In the genomic region with DNA sequence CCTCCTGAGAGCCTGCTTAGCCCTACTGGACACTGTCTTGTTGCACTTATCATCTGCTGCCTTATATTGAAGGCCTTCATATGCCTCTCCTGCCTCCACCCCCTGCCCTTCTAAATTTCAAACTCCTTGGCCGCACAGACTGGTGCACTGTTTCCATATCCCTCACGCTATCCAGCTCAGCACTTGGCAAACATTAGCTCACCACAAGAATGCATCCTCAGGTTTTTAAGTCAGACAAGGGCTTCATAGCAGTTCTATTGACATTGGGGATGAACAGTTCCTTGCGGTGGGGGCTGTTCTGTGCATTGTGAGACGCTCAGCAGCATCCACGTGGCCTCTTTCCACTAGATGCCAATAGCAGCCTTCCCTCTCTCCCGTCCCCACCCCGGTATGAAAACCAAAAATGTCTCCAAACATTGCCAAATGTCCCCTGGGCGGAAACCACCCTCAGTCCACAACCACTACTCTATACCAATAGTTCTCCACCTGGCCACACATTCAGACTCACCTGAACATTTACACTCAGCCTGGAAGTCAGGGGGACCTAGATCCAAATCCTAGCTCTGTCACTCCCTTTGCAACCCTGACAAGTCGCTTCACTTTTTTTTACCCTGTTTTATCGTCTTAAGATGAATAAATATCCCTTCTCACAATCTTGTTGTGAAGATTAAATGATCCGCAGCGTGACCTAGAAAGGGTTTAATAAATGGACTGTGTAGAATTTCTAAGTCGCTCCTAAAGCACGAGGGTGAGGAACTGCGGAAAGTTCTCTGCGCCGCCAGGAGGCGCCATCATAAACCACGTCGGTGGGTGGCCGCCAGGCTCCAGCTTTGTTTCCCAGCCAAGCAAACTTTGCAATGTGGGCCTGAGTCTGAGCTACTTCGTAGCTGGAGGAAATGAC, we compare ENCODE assay signal across 9 cellular contexts. TPM values are rescaled to one million over a fixed set of nuclear protein-coding genes. Genes with fewer than 3 reads are reported as not detected.
A peak's percentile ranks its signal among the peaks of the same experiment; 100 is the strongest.
DNase-seq lines count a peak whose midpoint lies in the region; ATAC-seq and TF ChIP-seq lines count a peak whose summit lies in the region.
"Had no signal": no experiment of that assay in that cellular context is flagged by ENCODE, and none has a peak within 500 bp of the region (broad histone marks: within the 10 kb centered on the region; RNA-seq: fewer than 3 reads in every experiment).

No MANE protein-coding gene starts in this region.

- peaks cover 8% of the 10 kb centered on the region for H3K27me3 Mint-ChIP-seq in GM23338 (ENCODE audit: insufficient read depth, low read depth, poor library complexity)

- H3K27ac ChIP-seq in GM23338 (ENCODE audit: low read depth) (no peak overlapping the region), right atrium auricular region (no peak overlapping the region)

- H3K9me2 ChIP-seq in GM23338 (ENCODE audit: insufficient read depth): no peaks in the 10 kb centered on the region

- H3K36me3 Mint-ChIP-seq in GM23338 (ENCODE audit: low read depth): no peaks in the 10 kb centered on the region
- H3K36me3 Mint-ChIP-seq in activated naive CD4-positive, alpha-beta T cell treated with anti-CD3 and anti-CD28 coated beads, Interleukin-2, amount 50 U/mL, for 72 hours: no peaks in the 10 kb centered on the region

- no peaks in the 10 kb centered on the region for H4K20me1 ChIP-seq in GM23338 (replicated peaks; ENCODE audit: insufficient read depth)

- H3K4me3 Mint-ChIP-seq in GM23338: no peak overlapping the region

- peak; percentile 58 for TF ChIP-seq CTCF in AG10803 (conservative IDR thresholded peaks at IDR 0.05; ENCODE audit: low read length)
- peak; percentile 82 to 94 for TF ChIP-seq CTCF in GM23338 (conservative IDR thresholded peaks at IDR 0.05; ENCODE audit: low read depth in 2 of 2)
- peak; percentile 28 to 63 for TF ChIP-seq CTCF in right atrium auricular region (IDR thresholded peaks at IDR 0.05)

- ATAC-seq in GM23338 (peak; percentile 79), HG03432 (IDR thresholded peaks at IDR 0.05; ENCODE audit: unreplicated experiment) (no peak)
- ATAC-seq in activated naive CD4-positive, alpha-beta T cell treated with anti-CD3 and anti-CD28 coated beads, Interleukin-2, amount 50 U/mL, for 72 hours: peak; percentile 59 to 71

- H3K79me2 ChIP-seq in GM23338 (replicated peaks; ENCODE audit: insufficient read depth): no peaks in the 10 kb centered on the region

- H3K4me3 ChIP-seq in AG10803 (ENCODE audit: low read length): no peak overlapping the region
- no peak overlapping the region for H3K4me3 ChIP-seq in GM23338
- no peak overlapping the region for H3K4me3 ChIP-seq in right atrium auricular region

- no peaks in the 10 kb centered on the region for H3K27me3 ChIP-seq in GM23338 (ENCODE audit: insufficient read depth)
- H3K27me3 ChIP-seq in right atrium auricular region: no peaks in the 10 kb centered on the region

- H3K36me3 ChIP-seq in GM23338 (ENCODE audit: insufficient read depth): no peaks in the 10 kb centered on the region
- H3K36me3 ChIP-seq in right atrium auricular region: no peaks in the 10 kb centered on the region

- no peaks in the 10 kb centered on the region for H3F3A ChIP-seq in GM23338 (replicated peaks; ENCODE audit: low read depth)

- no peak overlapping the region; the same call in 1 of the 2 replicates for H2AFZ ChIP-seq in GM23338

- H3K9me3 ChIP-seq in right atrium auricular region: no peaks in the 10 kb centered on the region

- no peak overlapping the region for H3K4me2 ChIP-seq in GM23338

- no peaks in the 10 kb centered on the region for H3K9me3 Mint-ChIP-seq in GM23338
- H3K9me3 Mint-ChIP-seq in activated naive CD4-positive, alpha-beta T cell treated with anti-CD3 and anti-CD28 coated beads, Interleukin-2, amount 50 U/mL, for 72 hours: no peaks in the 10 kb centered on the region

- H3K4me1 Mint-ChIP-seq in GM23338: peaks cover 4% of the 10 kb centered on the region; the same call in 2 of the 3 replicates

- DNase-seq in AG10803 (ENCODE audit: low read depth): peak; percentile 59
- DNase-seq in GM23338 (ENCODE audit: low spot score): peak; percentile 84
- DNase-seq in RPMI7951 (ENCODE audit: low read depth): peak; percentile 42
- peak in 1 of 2 donors; percentile 72 for DNase-seq in activated naive CD4-positive, alpha-beta T cell treated with anti-CD3 and anti-CD28 coated beads, Interleukin-2, amount 50 U/mL, for 72 hours (ENCODE audit: low spot score in 2 of 2)
- DNase-seq in right atrium auricular region (ENCODE audit: low spot score): no peak
- DNase-seq in stimulated activated CD4-positive, alpha-beta T cell treated with anti-CD3 and anti-CD28 coated beads, Interleukin-1b, Interleukin-23, amount 100 ng/mL, for 48 hours: peak; percentile 42
- DNase-seq in cerebellum (ENCODE audit: low spot score): no peak

- H3K27ac Mint-ChIP-seq in GM23338: no peak overlapping the region
- no peak overlapping the region for H3K27ac Mint-ChIP-seq in activated naive CD4-positive, alpha-beta T cell treated with anti-CD3 and anti-CD28 coated beads, Interleukin-2, amount 50 U/mL, for 72 hours

- H3K4me1 ChIP-seq in GM23338 (ENCODE audit: insufficient read depth) (no peaks in the 10 kb centered on the region), right atrium auricular region (no peaks in the 10 kb centered on the region)

TF ChIP-seq in GM23338, 12 proteins besides CTCF, POLR2A, EP300 and RAD21:
- TF ChIP-seq EZH2 (IDR thresholded peaks at IDR 0.05; ENCODE audit: low read depth, unreplicated experiment) (no peak), CREB1 (CRISPR knock-in tag; IDR thresholded peaks at IDR 0.05; ENCODE audit: low read depth) (peak; percentile 53; the same call in 1 of the 2 replicates)
TF ChIP-seq in GM23338: peak in this region for 1.

RNA-seq across cellular contexts. Expression of a gene that starts 3.6 kb away (rescaled TPM):
- total RNA-seq in GM23338 (2014; rRNA removed; shearing (Covaris generic)): not detected in 2 replicates
- polyA plus RNA-seq in GM23338 (2016; fragmentation: Nextera tagmentation; extraction: Ambion mirVana): not detected in 2 replicates
- total RNA-seq in RPMI7951 (2014; rRNA removed; shearing (Covaris generic)): not detected in 2 replicates
- total RNA-seq in activated naive CD4-positive, alpha-beta T cell treated with anti-CD3 and anti-CD28 coated beads, Interleukin-2, amount 50 U/mL, for 72 hours: not detected
- total RNA-seq in right atrium auricular region: not detected
- total RNA-seq in cerebellum: not detected

RNA-seq across cellular contexts. Expression of a gene that starts 37.4 kb away (rescaled TPM):
- not detected in 2 replicates for total RNA-seq in GM23338 (2014; rRNA removed; shearing (Covaris generic))
- polyA plus RNA-seq in GM23338 (2016; fragmentation: Nextera tagmentation; extraction: Ambion mirVana): not detected in 2 replicates
- not detected in 2 replicates for total RNA-seq in RPMI7951 (2014; rRNA removed; shearing (Covaris generic))
- total RNA-seq in activated naive CD4-positive, alpha-beta T cell treated with anti-CD3 and anti-CD28 coated beads, Interleukin-2, amount 50 U/mL, for 72 hours: not detected
- not detected for total RNA-seq in right atrium auricular region
- 0.27 TPM for total RNA-seq in cerebellum

RNA-seq across cellular contexts. Expression of a gene that starts 51.7 kb away (rescaled TPM):
- total RNA-seq in GM23338 (2014; rRNA removed; shearing (Covaris generic)): not detected in 2 replicates
- not detected in 2 replicates for polyA plus RNA-seq in GM23338 (2016; fragmentation: Nextera tagmentation; extraction: Ambion mirVana)
- total RNA-seq in RPMI7951 (2014; rRNA removed; shearing (Covaris generic)): not detected in 2 replicates
- not detected for total RNA-seq in activated naive CD4-positive, alpha-beta T cell treated with anti-CD3 and anti-CD28 coated beads, Interleukin-2, amount 50 U/mL, for 72 hours
- total RNA-seq in right atrium auricular region: not detected
- total RNA-seq in cerebellum: not detected
- total RNA-seq: mononuclear cell had no signal

RNA-seq across cellular contexts. Expression of a gene that starts 52.1 kb away (rescaled TPM):
- total RNA-seq in GM23338 (2014; rRNA removed; shearing (Covaris generic)): 0.21 TPM in 1 of 2 replicates, not detected in the other
- polyA plus RNA-seq in GM23338 (2016; fragmentation: Nextera tagmentation; extraction: Ambion mirVana): not detected in 2 replicates
- total RNA-seq in RPMI7951 (2014; rRNA removed; shearing (Covaris generic)): not detected in 2 replicates
- not detected for total RNA-seq in activated naive CD4-positive, alpha-beta T cell treated with anti-CD3 and anti-CD28 coated beads, Interleukin-2, amount 50 U/mL, for 72 hours
- not detected for total RNA-seq in right atrium auricular region
- not detected for total RNA-seq in cerebellum
- total RNA-seq: mononuclear cell had no signal

Comparison
In these comparisons a context has a peak if more than half of its experiments do, and no peak if none do; other contexts are left out.
1. DNase-seq: peak in AG10803 (single experiment), GM23338 (single experiment), RPMI7951 (single experiment) and stimulated activated CD4-positive, alpha-beta T cell treated with anti-CD3 and anti-CD28 coated beads, Interleukin-1b, Interleukin-23, amount 100 ng/mL, for 48 hours (single experiment); none in right atrium auricular region (single experiment) and cerebellum (single experiment).
2. Peak in every context shown above with its lines, with median percentiles within 50 percentile points of each other: CTCF ChIP-seq.